In genomic region chr7:157044943-157045660, GRCh38 we compare ENCODE assay signal across 28 cellular contexts. TPM values are rescaled to one million over a fixed set of nuclear protein-coding genes. Genes with fewer than 3 reads are reported as not detected.
A peak's percentile ranks its signal among the peaks of the same experiment; 100 is the strongest.
DNase-seq lines count a peak whose midpoint lies in the region; ATAC-seq, FAIRE-seq and TF ChIP-seq lines count a peak whose summit lies in the region.
"Had no signal": no experiment of that assay in that cellular context is flagged by ENCODE, and none has a peak within 500 bp of the region (broad histone marks: within the 10 kb centered on the region; RNA-seq: fewer than 3 reads in every experiment).

No MANE protein-coding gene starts in this region.

- DNase-seq in HEK293T (ENCODE audit: extremely low spot score) (no peak), K562 (ENCODE audit: extremely low read depth in 1 of 4, low spot score in 3 of 4) (peak in 1 of 4 experiments; percentile 11), left lobe of liver (ENCODE audit: low spot score) (peak; percentile 19), upper lobe of right lung (no peak), thyroid gland (no peak), immature natural killer cell (no peak)
- DNase-seq: AML-193; CD4-positive, alpha-beta memory T cell; COR-L47; DMS53; H9; HFFc6; MM.1S; NCI-H1417; NCI-H1694; NCI-H2029 treated with DMSO at 0.1 percent for 48 hours; NCI-H226; NCI-H510A; NCI-H69; SHP77 had no signal

- TF ChIP-seq EP300 in K562 (IDR thresholded peaks at IDR 0.05; ENCODE audit: low read length) = no peak

- no peak overlapping the region for H3K4me3 Mint-ChIP-seq in stimulated activated memory B cell treated with anti-CD40 and anti-IgM and Interleukin-4, amounts not matched to agents 10 μg/mL and 1 μg/mL and 100 μg/mL, for 72 hours
- H3K4me3 Mint-ChIP-seq in immature natural killer cell = no peak overlapping the region
- H3K4me3 Mint-ChIP-seq: CD4-positive, alpha-beta memory T cell; GM23338; H9; HFFc6 had no signal

- H3K27ac Mint-ChIP-seq in stimulated activated memory B cell treated with anti-CD40 and anti-IgM and Interleukin-4, amounts not matched to agents 10 μg/mL and 1 μg/mL and 100 μg/mL, for 72 hours = no peak overlapping the region
- no peak overlapping the region for H3K27ac Mint-ChIP-seq in immature natural killer cell
- H3K27ac Mint-ChIP-seq: CD4-positive, alpha-beta memory T cell; GM23338; H9; HFFc6 had no signal

- peaks cover 9% of the 10 kb centered on the region; the same call in 1 of the 2 replicates for H4K20me1 ChIP-seq in K562 (replicated peaks; ENCODE audit: control insufficient read depth, insufficient read depth, low read length)
- H4K20me1 ChIP-seq: BLaER1 treated with 17β-estradiol and CSF1 and Interleukin-3, amounts not matched to agents 10 nM and 100 nM had no signal

- H3K4me1 ChIP-seq in K562 (replicated peaks in 1 of 2; ENCODE audit: control insufficient read depth in 2 of 2, insufficient read depth in 2 of 2, low read length in 2 of 2) (peaks cover 10 to 17% of the 10 kb centered on the region in 2 experiments; a peak in 4 of 5 replicates), upper lobe of right lung (no peaks in the 10 kb centered on the region), thyroid gland (no peaks in the 10 kb centered on the region)
- H3K4me1 ChIP-seq: BLaER1 treated with 17β-estradiol and CSF1 and Interleukin-3, amounts not matched to agents 10 nM and 100 nM had no signal

- H3K9me3 Mint-ChIP-seq in stimulated activated memory B cell treated with anti-CD40 and anti-IgM and Interleukin-4, amounts not matched to agents 10 μg/mL and 1 μg/mL and 100 μg/mL, for 72 hours = no peaks in the 10 kb centered on the region
- no peaks in the 10 kb centered on the region for H3K9me3 Mint-ChIP-seq in immature natural killer cell
- H3K9me3 Mint-ChIP-seq: CD4-positive, alpha-beta memory T cell; GM23338; H9; HFFc6 had no signal

- POLR2A ChIA-PET in HEK293T (lab: Yijun Ruan, JAX) = interaction anchor here (0.6 to 6.3 kb wide), 2 partner anchors 27 to 35 kb away, joined by 3 to 44 read pairs; partner anchors contain the start of gene MNX1
- POLR2A ChIA-PET in K562 (lab: Yijun Ruan, JAX) = interaction anchor here (0.7 to 1.6 kb wide), 5 partner anchors 13 to 95 kb away, joined by 3 to 4 read pairs (median 3); no protein-coding TSS in a partner anchor

- no peaks in the 10 kb centered on the region for H3K79me2 ChIP-seq in K562 (ENCODE audit: control insufficient read depth, insufficient read depth, low read length)

- H3K4me3 ChIP-seq in K562 = no peak overlapping the region
- H3K4me3 ChIP-seq in upper lobe of right lung = no peak overlapping the region
- H3K4me3 ChIP-seq in thyroid gland (replicated peaks in 1 of 3) = no peak overlapping the region
- H3K4me3 ChIP-seq: A549; BLaER1 treated with 17β-estradiol and CSF1 and Interleukin-3, amounts not matched to agents 10 nM and 100 nM; GM23338 had no signal

- peaks cover 23% of the 10 kb centered on the region for H3K27me3 Mint-ChIP-seq in stimulated activated memory B cell treated with anti-CD40 and anti-IgM and Interleukin-4, amounts not matched to agents 10 μg/mL and 1 μg/mL and 100 μg/mL, for 72 hours
- peaks cover 0 to 2% (median 2%) of the 10 kb centered on the region in 3 donors for H3K27me3 Mint-ChIP-seq in immature natural killer cell (ENCODE audit: low read depth in 3 of 3)

- BruUV-seq in K562 (replicated peaks; lab: Mats Ljungman, UMichigan) = no TSS peak

- H3K27me3 ChIP-seq in K562 (ENCODE audit: control insufficient read depth in 2 of 2, insufficient read depth in 2 of 2, low read length in 2 of 2) (peaks cover 79 to 89% of the 10 kb centered on the region in 2 experiments), upper lobe of right lung (peaks cover 4% of the 10 kb centered on the region), thyroid gland (no peaks in the 10 kb centered on the region)
- H3K27me3 ChIP-seq: BLaER1 treated with 17β-estradiol and CSF1 and Interleukin-3, amounts not matched to agents 10 nM and 100 nM had no signal

- intact Hi-C loops in K562 (cut with micrococcal nuclease) (no loop called here), upper lobe of right lung (cut with DNase I) (no loop called here), thyroid gland (cut with DNase I) (no loop called here)

- in situ Hi-C loops in K562 (cut with MboI) = no loop called here

- peak overlapping the region in 1 of 2 experiments; percentile 2; a peak in 1 of 4 replicates for H3K9ac ChIP-seq in K562 (ENCODE audit: insufficient read depth in 1 of 2, low read depth in 2 of 2, low read length in 2 of 2)
- H3K9ac ChIP-seq: BLaER1 treated with 17β-estradiol and CSF1 and Interleukin-3, amounts not matched to agents 10 nM and 100 nM; KMS-11 had no signal

- H3K27ac ChIP-seq in K562 (ENCODE audit: extremely low read depth, low read depth, low read length) = no peak overlapping the region
- H3K27ac ChIP-seq in upper lobe of right lung = no peak overlapping the region
- H3K27ac ChIP-seq in thyroid gland = no peak overlapping the region
- H3K27ac ChIP-seq: A549; BLaER1 treated with 17β-estradiol and CSF1 and Interleukin-3, amounts not matched to agents 10 nM and 100 nM; KMS-11; RWPE1 had no signal

- H3K4me2 ChIP-seq in K562 (ENCODE audit: insufficient read depth, low read length) = no peak overlapping the region; the same call in 1 of the 2 replicates
- H3K4me2 ChIP-seq: A549; BLaER1 treated with 17β-estradiol and CSF1 and Interleukin-3, amounts not matched to agents 10 nM and 100 nM; GM23338; KMS-11 had no signal

- H3K36me3 ChIP-seq in K562 (ENCODE audit: control insufficient read depth, insufficient read depth, low read length) (no peaks in the 10 kb centered on the region), upper lobe of right lung (no peaks in the 10 kb centered on the region), thyroid gland (no peaks in the 10 kb centered on the region)
- H3K36me3 ChIP-seq: BLaER1 treated with 17β-estradiol and CSF1 and Interleukin-3, amounts not matched to agents 10 nM and 100 nM had no signal

- TF ChIP-seq CTCF in K562 (IDR thresholded peaks at IDR 0.05 in 2 of 3, conservative IDR thresholded peaks at IDR 0.05 in 1 of 3; ENCODE audit: insufficient read depth in 2 of 3, low read depth in 1 of 3, low read length in 3 of 3) = no peak
- no peak for TF ChIP-seq CTCF in upper lobe of right lung (IDR thresholded peaks at IDR 0.05)
- TF ChIP-seq CTCF in thyroid gland (IDR thresholded peaks at IDR 0.05) = no peak

- TF ChIP-seq POLR2A in K562 (conservative IDR thresholded peaks at IDR 0.05) = no peak
- TF ChIP-seq POLR2A in thyroid gland (IDR thresholded peaks at IDR 0.05) = no peak

- H3K9me1 ChIP-seq in K562 (ENCODE audit: control insufficient read depth, insufficient read depth, low read length) = peaks cover 3% of the 10 kb centered on the region

- no peak overlapping the region for H2AFZ ChIP-seq in K562 (ENCODE audit: low read depth, low read length)
- H2AFZ ChIP-seq: GM23338 had no signal

- WGBS in K562 (ENCODE audit: insufficient coverage, low coverage, missing lambda C conversion rate) = 8% methylated on average over 30 of the region's 30 CpGs
- WGBS in thyroid gland, 2 donors = 85 to 86% methylated on average over 21 to 24 of the region's 30 CpGs

- H3K36me3 Mint-ChIP-seq in stimulated activated memory B cell treated with anti-CD40 and anti-IgM and Interleukin-4, amounts not matched to agents 10 μg/mL and 1 μg/mL and 100 μg/mL, for 72 hours = no peaks in the 10 kb centered on the region
- no peaks in the 10 kb centered on the region for H3K36me3 Mint-ChIP-seq in immature natural killer cell
- H3K36me3 Mint-ChIP-seq: CD4-positive, alpha-beta memory T cell had no signal

- CTCF ChIA-PET in HEK293T (lab: Yijun Ruan, JAX) (no interaction called here), K562 (lab: Yijun Ruan, JAX; ENCODE audit: low intra/inter-chr PET ratio) (no interaction called here)

- ATAC-seq in K562 = no peak
- no peak for ATAC-seq in left lobe of liver
- peak; percentile 21 for ATAC-seq in upper lobe of right lung
- ATAC-seq in stimulated activated memory B cell treated with anti-CD40 and anti-IgM and Interleukin-4, amounts not matched to agents 10 μg/mL and 1 μg/mL and 100 μg/mL, for 72 hours = no peak
- ATAC-seq: A549, GM23338, Panc1 had no signal

- FAIRE-seq in K562 (lab: Jason Lieb, UNC) = no peak
- FAIRE-seq: A549, GM18507 had no signal

- TF ChIP-seq RAD21 in K562 (CRISPR knock-in tag; conservative IDR thresholded peaks at IDR 0.05 in 1 of 2, IDR thresholded peaks at IDR 0.05 in 1 of 2) = no peak

- no peaks in the 10 kb centered on the region for H3K4me1 Mint-ChIP-seq in stimulated activated memory B cell treated with anti-CD40 and anti-IgM and Interleukin-4, amounts not matched to agents 10 μg/mL and 1 μg/mL and 100 μg/mL, for 72 hours
- no peaks in the 10 kb centered on the region for H3K4me1 Mint-ChIP-seq in immature natural killer cell
- H3K4me1 Mint-ChIP-seq: CD4-positive, alpha-beta memory T cell had no signal

- H3K9me3 ChIP-seq in K562 (replicated peaks; ENCODE audit: control insufficient read depth, insufficient read depth, low read depth, low read length) (no peaks in the 10 kb centered on the region), upper lobe of right lung (no peaks in the 10 kb centered on the region), thyroid gland (no peaks in the 10 kb centered on the region)
- H3K9me3 ChIP-seq: A549; BLaER1 treated with 17β-estradiol and CSF1 and Interleukin-3, amounts not matched to agents 10 nM and 100 nM had no signal

TF ChIP-seq in K562, 482 proteins besides CTCF, POLR2A, EP300 and RAD21 (continues in another document):
- TF ChIP-seq NRF1 (conservative IDR thresholded peaks at IDR 0.05 in 1 of 2, IDR thresholded peaks at IDR 0.05 in 1 of 2) (no peak), FOXA3 (CRISPR knock-in tag; conservative IDR thresholded peaks at IDR 0.05 in 1 of 2, IDR thresholded peaks at IDR 0.05 in 1 of 2) (no peak)

RNA-seq across cellular contexts. Expression of gene MNX1, which starts 34.6 kb away (rescaled TPM):
- total RNA-seq in K562 (2011; cell fraction: chromatin; rRNA removed; ENCODE audit: low replicate concordance) = 6.6 and 8.7 TPM in 2 replicates
- 4.3 and 5.3 TPM in 2 replicates for total RNA-seq in K562 (2011; cell fraction: nucleolus; rRNA removed)
- 5.3 and 5.4 TPM in 2 replicates for total RNA-seq in K562 (2011; cell fraction: nucleoplasm; rRNA removed)
- total RNA-seq in K562 (2014; rRNA removed) = 5.3 TPM in 2 replicates
- 1.4 and 1.8 TPM in 2 replicates for total RNA-seq in K562 (2014; rRNA removed; fragmentation: Illumina TruSeq; extraction: Trizol)
- total RNA-seq in K562 (2015; rRNA removed; fragmentation: Illumina TruSeq; extraction: Trizol) = 2.1 and 2.2 TPM in 2 replicates
- 8.0 and 9.5 TPM in 2 replicates for total RNA-seq in K562 (2021)
- polyA plus RNA-seq in K562 (2011; rRNA removed) = 0.98 and 1.2 TPM in 2 replicates
- 0.62 and 1.2 TPM in 2 replicates for polyA plus RNA-seq in K562 (2011; cell fraction: cytosol; rRNA removed)
- 6.0 and 6.7 TPM in 2 replicates for polyA plus RNA-seq in K562 (2011; cell fraction: nucleus; rRNA removed)
- 2.7 and 7.8 TPM in 2 replicates for polyA plus RNA-seq in K562 (2012)
- 1.1 and 1.7 TPM in 2 replicates for polyA plus RNA-seq in K562 (2014; fragmentation: Illumina TruSeq; extraction: Trizol)
- under 1 TPM; 0.15 to 0.25 TPM for polyA plus RNA-seq in K562 (2014; fragmentation: Nextera tagmentation; extraction: Ambion mirVana)
- polyA plus RNA-seq in K562 (2014; rRNA removed) = 4.0 and 5.9 TPM in 2 replicates
- 0.66 and 0.84 TPM in 2 replicates for polyA minus RNA-seq in K562 (2011; rRNA and poly(A)+ RNA removed)
- polyA minus RNA-seq in K562 (2011; cell fraction: cytosol; rRNA and poly(A)+ RNA removed) = 2.5 TPM in 1 of 2 replicates, not detected in the other
- 3.2 and 4.3 TPM in 2 replicates for polyA minus RNA-seq in K562 (2011; cell fraction: nucleus; rRNA and poly(A)+ RNA removed)
- total RNA-seq in left lobe of liver = not detected
- total RNA-seq in upper lobe of right lung = 0.93 TPM
- not detected for total RNA-seq in thyroid gland
- polyA plus RNA-seq in immature natural killer cell = not detected
- total RNA-seq: CD4-positive, alpha-beta memory T cell; H9; HFFc6 had no signal
- polyA plus RNA-seq: CD4-positive, alpha-beta memory T cell had no signal
